9 cellular contexts compared by ENCODE assay signal in genomic region chr14:59262717-59263469, GRCh38.
DNase-seq lines count a peak whose midpoint lies in the region; ATAC-seq and TF ChIP-seq lines count a peak whose summit lies in the region.
"Had no signal": no experiment of that assay in that cellular context is flagged by ENCODE, and none has a peak within 500 bp of the region (broad histone marks: within the 10 kb centered on the region; RNA-seq: fewer than 3 reads in every experiment).

No MANE protein-coding gene starts in this region.

- TF ChIP-seq POLR2A in GM18505 (IDR thresholded peaks at IDR 0.05; ENCODE audit: borderline replicate concordance, extremely low read depth, insufficient read depth, insufficient read length), result no peak

- DNase-seq in DMS153 treated with DMSO at 0.1 percent for 48 hours (lab: John Stamatoyannopoulos, UW; ENCODE audit: unreplicated experiment), result peak; percentile 70
- DNase-seq in NCI-H1092 treated with DMSO at 0.1 percent for 48 hours (lab: John Stamatoyannopoulos, UW), result peak; percentile 15
- DNase-seq in lower lobe of right lung, result no peak
- no peak for DNase-seq in activated CD4-positive, CD25-positive, alpha-beta regulatory T cell (lab: John Stamatoyannopoulos, UW)
- DNase-seq: stimulated activated CD4-positive, alpha-beta T cell treated with anti-CD3 and anti-CD28 coated beads, Interleukin-4, amount 100 ng/mL, for 24 hours had no signal

- H3K36me3 ChIP-seq in lower lobe of right lung, result peaks cover 28% of the 10 kb centered on the region

- peak; percentile 61 to 62 for ATAC-seq in lower lobe of right lung
- no peak for ATAC-seq in GM18520 (IDR thresholded peaks at IDR 0.05; ENCODE audit: unreplicated experiment)
- no peak for ATAC-seq in GM19452 (IDR thresholded peaks at IDR 0.05; ENCODE audit: unreplicated experiment)
- no peak for ATAC-seq in GM18505 (IDR thresholded peaks at IDR 0.05; ENCODE audit: unreplicated experiment)

- H3K27ac Mint-ChIP-seq in dendritic cell treated with granulocyte-macrophage colony-stimulating factor and Interleukin-4, amounts not matched to agents 40 ng/mL and 50 ng/mL, for 4 days, result peak overlapping the region; percentile 7

- intact Hi-C loops in dendritic cell treated with granulocyte-macrophage colony-stimulating factor and Interleukin-4, amounts not matched to agents 40 ng/mL and 50 ng/mL, for 4 days (cut with micrococcal nuclease), result no loop called here
- intact Hi-C loops in lower lobe of right lung (cut with DNase I), result no loop called here

- H3K27me3 ChIP-seq in lower lobe of right lung (ENCODE audit: low read depth), result no peaks in the 10 kb centered on the region

- peaks cover 13% of the 10 kb centered on the region for H3K4me1 ChIP-seq in lower lobe of right lung

- H3K27ac ChIP-seq in lower lobe of right lung, result peak overlapping the region; percentile 0

- H3K4me3 ChIP-seq in lower lobe of right lung, result no peak overlapping the region

- no peaks in the 10 kb centered on the region for H3K9me3 ChIP-seq in lower lobe of right lung

- peaks cover 29% of the 10 kb centered on the region for H3K4me1 Mint-ChIP-seq in dendritic cell treated with granulocyte-macrophage colony-stimulating factor and Interleukin-4, amounts not matched to agents 40 ng/mL and 50 ng/mL, for 4 days (ENCODE audit: low read depth)

- peaks cover 31% of the 10 kb centered on the region for H3K36me3 Mint-ChIP-seq in dendritic cell treated with granulocyte-macrophage colony-stimulating factor and Interleukin-4, amounts not matched to agents 40 ng/mL and 50 ng/mL, for 4 days (ENCODE audit: low read depth)

- H3K9me3 Mint-ChIP-seq in dendritic cell treated with granulocyte-macrophage colony-stimulating factor and Interleukin-4, amounts not matched to agents 40 ng/mL and 50 ng/mL, for 4 days, result no peaks in the 10 kb centered on the region

- peak; percentile 37 for TF ChIP-seq CTCF in lower lobe of right lung (IDR thresholded peaks at IDR 0.05)

- H3K27me3 Mint-ChIP-seq in dendritic cell treated with granulocyte-macrophage colony-stimulating factor and Interleukin-4, amounts not matched to agents 40 ng/mL and 50 ng/mL, for 4 days, result no peaks in the 10 kb centered on the region

- H3K4me3 Mint-ChIP-seq in dendritic cell treated with granulocyte-macrophage colony-stimulating factor and Interleukin-4, amounts not matched to agents 40 ng/mL and 50 ng/mL, for 4 days, result no peak overlapping the region

Comparison
In these comparisons a context has a peak if more than half of its experiments do, and no peak if none do; other contexts are left out.
1. DNase-seq: peak in DMS153 treated with DMSO at 0.1 percent for 48 hours (single experiment) and NCI-H1092 treated with DMSO at 0.1 percent for 48 hours (single experiment); none in lower lobe of right lung (single experiment) and activated CD4-positive, CD25-positive, alpha-beta regulatory T cell (0 of 4).
2. ATAC-seq: peak in lower lobe of right lung (2 of 2); none in GM18520 (single experiment), GM19452 (single experiment) and GM18505 (single experiment).